Comparison of ENCODE assay signal across 8 cellular contexts in the genomic region with DNA sequence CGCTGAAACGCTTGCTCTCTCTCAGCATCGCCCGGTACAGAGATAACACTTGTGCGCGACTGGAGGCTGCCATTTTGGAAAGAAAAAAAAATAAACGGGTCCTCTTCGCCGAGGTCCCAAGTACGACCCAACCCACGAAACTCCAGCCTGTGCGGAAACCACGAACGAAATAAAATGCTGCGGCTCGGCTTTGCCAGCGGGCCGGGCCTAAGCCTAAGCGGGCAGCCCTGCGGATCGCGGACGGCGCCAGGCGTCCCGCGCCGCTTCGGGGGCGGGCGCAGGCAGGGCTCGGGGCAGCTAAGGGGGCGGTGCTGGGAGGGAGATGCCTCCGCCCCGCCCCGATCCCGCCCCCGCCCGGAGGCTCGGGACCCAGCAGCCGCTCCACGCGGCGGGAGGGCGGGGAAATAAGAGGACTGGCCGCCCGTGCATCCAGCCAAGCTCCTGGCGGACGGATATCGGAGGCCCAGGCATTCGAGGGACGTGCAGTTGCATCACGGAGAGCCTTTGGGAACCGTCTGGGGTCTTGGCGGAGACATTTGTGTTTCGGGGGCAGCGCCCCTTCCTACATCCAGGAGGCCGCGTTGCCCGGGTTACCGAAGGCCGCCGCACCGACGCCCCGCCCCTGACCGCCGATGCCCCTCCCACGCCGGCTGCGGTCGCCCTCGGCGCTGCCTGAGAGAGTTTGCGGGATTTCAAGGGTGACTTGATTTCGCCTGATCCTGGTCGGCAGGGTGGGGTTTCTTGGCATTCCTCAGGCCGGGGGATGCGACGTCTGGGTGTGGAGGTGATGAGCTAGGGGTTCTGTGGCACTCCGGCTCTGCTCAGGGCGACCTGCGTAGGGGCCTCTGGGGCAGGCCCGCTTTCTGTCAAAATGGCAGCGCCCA. TPM values are rescaled to one million over a fixed set of nuclear protein-coding genes. Genes with fewer than 3 reads are reported as not detected.
DNase-seq lines count a peak whose midpoint lies in the region; ATAC-seq and TF ChIP-seq lines count a peak whose summit lies in the region.

A gene (plus strand): TSS at position 853 of the 884 bp plus-strand sequence.
A gene (minus strand): TSS at position 290 of the 884 bp plus-strand sequence. CDS start 217 bp downstream, at position 73.

- H3K27me3 ChIP-seq in ascending aorta, result no peaks in the 10 kb centered on the region
- H3K27me3 ChIP-seq in right cardiac atrium (ENCODE audit: control insufficient read depth, insufficient read depth), result no peaks in the 10 kb centered on the region
- no peaks in the 10 kb centered on the region for H3K27me3 ChIP-seq in uterus

- H3K36me3 Mint-ChIP-seq in T-helper 2 cell treated with Interferon-gamma antibody and Interleukin-4, amounts not matched to agents 5 μg/mL and 100 μg/mL, for 36 hours (ENCODE audit: low read depth), result peaks cover 13% of the 10 kb centered on the region

- H3K4me3 ChIP-seq in ascending aorta, result peak within 1 kb of the TSS; percentile 92 to 99
- H3K4me3 ChIP-seq in right cardiac atrium (ENCODE audit: low read length), result peak within 1 kb of the TSS; percentile 78
- H3K4me3 ChIP-seq in uterus, result peak within 1 kb of the TSS; percentile 73 to 80

- ATAC-seq in GM18502 (IDR thresholded peaks at IDR 0.05; ENCODE audit: poor library complexity, unreplicated experiment) (peak; percentile 79), HG02943 (IDR thresholded peaks at IDR 0.05; ENCODE audit: low read depth, unreplicated experiment) (peak; percentile 79), right cardiac atrium (peak; percentile 99)

- peak in 1 of 2 donors; percentile 45 for TF ChIP-seq POLR2A in uterus (IDR thresholded peaks at IDR 0.05)

- H3K4me1 Mint-ChIP-seq in T-helper 2 cell treated with Interferon-gamma antibody and Interleukin-4, amounts not matched to agents 5 μg/mL and 100 μg/mL, for 36 hours (ENCODE audit: low read depth), result peaks cover 36% of the 10 kb centered on the region

- TF ChIP-seq CTCF in ascending aorta (IDR thresholded peaks at IDR 0.05), result no peak
- TF ChIP-seq CTCF in uterus (IDR thresholded peaks at IDR 0.05), result peak in 2 of 4 experiments; percentile 13 to 15

- WGBS in right cardiac atrium, result under 1% methylated on average over 85 of the region's 85 CpGs

- H3K9me3 Mint-ChIP-seq in T-helper 2 cell treated with Interferon-gamma antibody and Interleukin-4, amounts not matched to agents 5 μg/mL and 100 μg/mL, for 36 hours, result no peaks in the 10 kb centered on the region

- H3K36me3 ChIP-seq in ascending aorta (no peaks in the 10 kb centered on the region), uterus (no peaks in the 10 kb centered on the region)

- H3K27ac ChIP-seq in ascending aorta (peak within 1 kb of the TSS; percentile 98), right cardiac atrium (ENCODE audit: low read length) (peak within 1 kb of the TSS; percentile 100), uterus (peak within 1 kb of the TSS; percentile 96 to 97)

- DNase-seq in NCI-H187 (lab: John Stamatoyannopoulos, UW), result peak; percentile 75 to 96
- DNase-seq in T-helper 2 cell treated with Interferon-gamma antibody and Interleukin-4, amounts not matched to agents 5 μg/mL and 100 μg/mL, for 36 hours (ENCODE audit: low spot score), result peak; percentile 91
- peak; percentile 49 to 91 for DNase-seq in ascending aorta (ENCODE audit: low spot score in 2 of 2)
- DNase-seq in right cardiac atrium, result peak; percentile 92 to 97 (median 96)
- DNase-seq in putamen (ENCODE audit: low spot score), result peak; percentile 93
- peak; percentile 82 to 90 for DNase-seq in uterus

- H3K27me3 Mint-ChIP-seq in T-helper 2 cell treated with Interferon-gamma antibody and Interleukin-4, amounts not matched to agents 5 μg/mL and 100 μg/mL, for 36 hours (ENCODE audit: low read depth), result no peaks in the 10 kb centered on the region

- H3K27ac Mint-ChIP-seq in T-helper 2 cell treated with Interferon-gamma antibody and Interleukin-4, amounts not matched to agents 5 μg/mL and 100 μg/mL, for 36 hours, result peak within 1 kb of the TSS; percentile 100

- H3K4me3 Mint-ChIP-seq in T-helper 2 cell treated with Interferon-gamma antibody and Interleukin-4, amounts not matched to agents 5 μg/mL and 100 μg/mL, for 36 hours, result peak within 1 kb of the TSS; percentile 97

- H3K9me3 ChIP-seq in ascending aorta, result no peaks in the 10 kb centered on the region
- no peaks in the 10 kb centered on the region for H3K9me3 ChIP-seq in right cardiac atrium (ENCODE audit: control insufficient read depth, low read length)
- H3K9me3 ChIP-seq in uterus, result no peaks in the 10 kb centered on the region

- H3K4me1 ChIP-seq in ascending aorta, result peaks cover 0 to 11% of the 10 kb centered on the region in 2 donors
- peaks cover 3% of the 10 kb centered on the region for H3K4me1 ChIP-seq in right cardiac atrium (ENCODE audit: control insufficient read depth, insufficient read depth, low read length)
- H3K4me1 ChIP-seq in uterus, result peaks cover 0 to 8% of the 10 kb centered on the region in 2 donors

- intact Hi-C loops in ascending aorta (cut with DNase I) (loop anchor here (2.0 to 10.0 kb wide), 7 partner anchors 54 to 1906 kb away; a partner anchor contains a TSS), right cardiac atrium (cut with DNase I) (no loop called here), uterus (cut with DNase I; ENCODE audit: low total_unique reads) (no loop called here)

RNA-seq across cellular contexts. Expression of the first gene that starts in this region (rescaled TPM):
- total RNA-seq in ascending aorta (17.6 TPM), right cardiac atrium (10 to 100 TPM; 15.4 to 19.6 (median 16.9) TPM), uterus (10 to 100 TPM; 14.4 to 32.5 (median 25.6) TPM)
- polyA plus RNA-seq in right cardiac atrium, result 13.9 TPM

RNA-seq across cellular contexts. Expression of the second gene that starts in this region (rescaled TPM):
- 10.5 TPM for total RNA-seq in ascending aorta
- total RNA-seq in right cardiac atrium, result 10 to 100 TPM; 20.2 to 30.5 (median 27.8) TPM
- 22.2 TPM for polyA plus RNA-seq in right cardiac atrium
- total RNA-seq in uterus, result 10 to 100 TPM in 2 of 4 donors, 1 to 10 TPM in 2; 3.1 to 33.0 (median 15.7) TPM

Comparison
In these comparisons a context has a peak if more than half of its experiments do, and no peak if none do; other contexts are left out.
1. Peak in every context shown above with its lines: DNase-seq, ATAC-seq, H3K4me3 ChIP-seq and H3K27ac ChIP-seq.